Comparison of ENCODE assay signal across 2 cellular contexts in the genomic region with DNA sequence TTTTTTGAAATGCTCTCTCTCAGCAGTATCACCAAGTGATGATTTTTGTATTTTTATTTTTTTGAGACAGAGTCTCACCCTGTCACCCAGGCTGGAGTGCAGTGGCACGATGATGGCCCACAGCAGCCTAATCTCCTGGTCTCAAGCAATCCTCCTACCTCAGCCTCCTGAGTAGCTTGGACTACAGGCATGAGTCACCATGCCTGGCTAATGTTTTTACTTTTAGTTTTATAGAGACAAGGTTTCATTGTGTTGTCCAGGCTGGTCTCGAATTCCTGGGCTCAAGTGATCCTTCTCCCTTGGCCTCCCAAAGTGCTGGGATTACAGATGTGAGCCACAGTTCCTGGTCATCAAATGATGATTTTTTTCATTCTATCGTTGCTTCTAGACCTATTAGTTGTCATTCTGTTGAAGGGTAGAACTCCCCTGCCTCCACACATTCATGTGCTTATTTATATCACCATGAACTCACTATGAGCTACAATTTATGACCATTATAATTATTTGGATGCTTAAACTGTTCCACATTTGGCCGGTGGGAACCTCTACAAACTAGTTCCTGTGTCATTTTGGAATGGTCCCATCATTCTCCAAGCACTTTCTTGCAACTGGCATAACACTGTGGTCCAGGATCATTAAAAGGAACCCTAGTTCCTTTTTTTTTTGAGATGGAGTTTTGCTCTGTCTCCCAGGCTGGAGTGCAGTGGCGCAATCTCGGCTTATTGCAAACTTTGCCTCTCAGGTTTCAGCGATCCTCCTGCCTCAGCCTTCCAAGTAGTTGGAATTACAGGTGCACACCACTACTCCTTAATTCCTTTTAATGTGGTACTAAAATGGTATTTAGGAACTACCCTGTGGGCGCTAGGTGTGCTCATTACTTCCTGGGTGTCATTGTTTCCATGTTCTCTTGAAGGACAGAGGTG.
TF ChIP-seq lines count a peak whose summit lies in the region.

No MANE protein-coding gene starts in this region.

TF ChIP-seq in Ishikawa, 13 proteins besides CTCF, POLR2A, EP300 and RAD21:
- TF ChIP-seq CEBPB (IDR thresholded peaks at IDR 0.05), result 0 out of 2 replicates have a peak, but pooled peaks have one; percentile 17
- TF ChIP-seq YY1 (IDR thresholded peaks at IDR 0.05; ENCODE audit: low read depth), result no peak

TF ChIP-seq in K562, 482 proteins besides CTCF, POLR2A, EP300 and RAD21:
- peak; percentile 52; the same call in 1 of the 2 replicates for TF ChIP-seq FOSL1 (tag; conservative IDR thresholded peaks at IDR 0.05)
- TF ChIP-seq CEBPG (CRISPR knock-in tag; IDR thresholded peaks at IDR 0.05), result no peak
- TF ChIP-seq CEBPG (tag; conservative IDR thresholded peaks at IDR 0.05 in 1 of 2, IDR thresholded peaks at IDR 0.05 in 1 of 2), result peak in 1 of 2 experiments; percentile 45; a peak in 1 of 4 replicates
- no peak for TF ChIP-seq NR2C2 (CRISPR knock-in tag; IDR thresholded peaks at IDR 0.05)
- peak; percentile 39 for TF ChIP-seq NR2C2 (tag; IDR thresholded peaks at IDR 0.05)
- TF ChIP-seq RBM22 (IDR thresholded peaks at IDR 0.05; ENCODE audit: low read depth, low read length, poor library complexity, severe bottlenecking), result no peak
- peak; percentile 78 for TF ChIP-seq CEBPB (tag; IDR thresholded peaks at IDR 0.05)
- TF ChIP-seq ZNF133 (CRISPR knock-in tag; IDR thresholded peaks at IDR 0.05), result no peak
- peak; percentile 58; the same call in 1 of the 2 replicates for TF ChIP-seq JUND (IDR thresholded peaks at IDR 0.05; ENCODE audit: borderline replicate concordance, low read depth, low read length)
- no peak for TF ChIP-seq JUND (tag; IDR thresholded peaks at IDR 0.05; ENCODE audit: borderline replicate concordance, low read depth, low read length)
- TF ChIP-seq TCF3 (CRISPR knock-in tag; IDR thresholded peaks at IDR 0.05), result 0 out of 2 replicates have a peak, but pooled peaks have one; percentile 2
- TF ChIP-seq, protein P1, sequence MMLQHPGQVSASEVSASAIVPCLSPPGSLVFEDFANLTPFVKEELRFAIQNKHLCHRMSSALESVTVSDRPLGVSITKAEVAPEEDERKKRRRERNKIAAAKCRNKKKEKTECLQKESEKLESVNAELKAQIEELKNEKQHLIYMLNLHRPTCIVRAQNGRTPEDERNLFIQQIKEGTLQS (IDR thresholded peaks at IDR 0.05), result peak; percentile 82
- TF ChIP-seq, protein P1 (CRISPR knock-in tag; conservative IDR thresholded peaks at IDR 0.05), result no peak
- TF ChIP-seq PHF20 (IDR thresholded peaks at IDR 0.05; ENCODE audit: partially characterized antibody), result peak; percentile 29
- TF ChIP-seq ZNF699 (CRISPR knock-in tag; IDR thresholded peaks at IDR 0.05; ENCODE audit: insufficient replicate concordance), result no peak
- TF ChIP-seq, protein P2, sequence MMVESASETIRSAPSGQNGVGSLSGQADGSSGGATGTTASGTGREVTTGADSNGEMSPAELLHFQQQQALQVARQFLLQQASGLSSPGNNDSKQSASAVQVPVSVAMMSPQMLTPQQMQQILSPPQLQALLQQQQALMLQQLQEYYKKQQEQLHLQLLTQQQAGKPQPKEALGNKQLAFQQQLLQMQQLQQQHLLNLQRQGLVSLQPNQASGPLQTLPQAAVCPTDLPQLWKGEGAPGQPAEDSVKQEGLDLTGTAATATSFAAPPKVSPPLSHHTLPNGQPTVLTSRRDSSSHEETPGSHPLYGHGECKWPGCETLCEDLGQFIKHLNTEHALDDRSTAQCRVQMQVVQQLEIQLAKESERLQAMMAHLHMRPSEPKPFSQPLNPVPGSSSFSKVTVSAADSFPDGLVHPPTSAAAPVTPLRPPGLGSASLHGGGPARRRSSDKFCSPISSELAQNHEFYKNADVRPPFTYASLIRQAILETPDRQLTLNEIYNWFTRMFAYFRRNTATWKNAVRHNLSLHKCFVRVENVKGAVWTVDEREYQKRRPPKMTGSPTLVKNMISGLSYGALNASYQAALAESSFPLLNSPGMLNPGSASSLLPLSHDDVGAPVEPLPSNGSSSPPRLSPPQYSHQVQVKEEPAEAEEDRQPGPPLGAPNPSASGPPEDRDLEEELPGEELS (CRISPR knock-in tag; IDR thresholded peaks at IDR 0.05; ENCODE audit: borderline replicate concordance), result 0 out of 2 replicates have a peak, but pooled peaks have one; percentile 26
- TF ChIP-seq, protein P3, sequence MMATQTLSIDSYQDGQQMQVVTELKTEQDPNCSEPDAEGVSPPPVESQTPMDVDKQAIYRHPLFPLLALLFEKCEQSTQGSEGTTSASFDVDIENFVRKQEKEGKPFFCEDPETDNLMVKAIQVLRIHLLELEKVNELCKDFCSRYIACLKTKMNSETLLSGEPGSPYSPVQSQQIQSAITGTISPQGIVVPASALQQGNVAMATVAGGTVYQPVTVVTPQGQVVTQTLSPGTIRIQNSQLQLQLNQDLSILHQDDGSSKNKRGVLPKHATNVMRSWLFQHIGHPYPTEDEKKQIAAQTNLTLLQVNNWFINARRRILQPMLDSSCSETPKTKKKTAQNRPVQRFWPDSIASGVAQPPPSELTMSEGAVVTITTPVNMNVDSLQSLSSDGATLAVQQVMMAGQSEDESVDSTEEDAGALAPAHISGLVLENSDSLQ (IDR thresholded peaks at IDR 0.05), result no peak
